26 cellular contexts compared by ENCODE assay signal in genomic region chr7:16785846-16786245, GRCh38. TPM values are rescaled to one million over a fixed set of nuclear protein-coding genes. Genes with fewer than 3 reads are reported as not detected.
"Had no signal": no experiment of that assay in that cellular context is flagged by ENCODE, and none has a peak within 500 bp of the region (broad histone marks: within the 10 kb centered on the region; RNA-seq: fewer than 3 reads in every experiment).

No MANE protein-coding gene starts in this region.

- H3K27me3 ChIP-seq: adrenal gland, SJCRH30 had no signal

- DNase-seq: activated CD4-positive, alpha-beta T cell treated with anti-CD3 and anti-CD28 coated beads for 36 hours; activated CD4-positive, alpha-beta T cell treated with anti-CD3 and anti-CD28 coated beads, Interleukin-2, amount 50 U/mL, for 4 hours; activated CD8-positive, alpha-beta memory T cell treated with anti-CD3 and anti-CD28 coated beads, Interleukin-2, amount 50 U/mL, for 48 hours; activated CD8-positive, alpha-beta T cell treated with anti-CD3 and anti-CD28 coated beads, Interleukin-2, amount 10 ng/mL, durations not matched to agents 7 days and 5 days; activated naive CD4-positive, alpha-beta T cell treated with anti-CD3 and anti-CD28 coated beads, Interleukin-2, amount 50 U/mL, for 16 hours; activated naive CD8-positive, alpha-beta T cell treated with anti-CD3 and anti-CD28 coated beads, Interleukin-2, amount 10 ng/mL, durations not matched to agents 7 days and 5 days; activated T-cell treated with anti-CD3 and anti-CD28 coated beads, Interleukin-2, amount 50 U/mL, for 1 hour; adrenal gland; anterior cingulate cortex; central memory CD4-positive, alpha-beta T cell; Kasumi-1; NCI-H1048; NCI-H1930; NCI-H226; NCI-H526; NCI-H774; NK-92 treated with Interleukin-12 subunit alpha and Interleukin-12 subunit beta, amount 100 ng/mL, for 24 hours; OCI-M1; RPMI8226; SJCRH30; T-cell; T-helper 2 cell; T1000 had no signal

- H3K4me1 Mint-ChIP-seq: activated CD4-positive, alpha-beta T cell treated with anti-CD3 and anti-CD28 coated beads for 36 hours; activated naive CD8-positive, alpha-beta T cell treated with anti-CD3 and anti-CD28 coated beads, Interleukin-2, amount 10 ng/mL, durations not matched to agents 7 days and 5 days; T-cell had no signal

- ATAC-seq: activated CD4-positive, alpha-beta T cell treated with anti-CD3 and anti-CD28 coated beads for 36 hours; activated CD8-positive, alpha-beta T cell treated with anti-CD3 and anti-CD28 coated beads, Interleukin-2, amount 10 ng/mL, durations not matched to agents 7 days and 5 days; K562; Panc1; Right ventricle myocardium inferior; T-cell had no signal

- H3K9me3 Mint-ChIP-seq: activated naive CD8-positive, alpha-beta T cell treated with anti-CD3 and anti-CD28 coated beads, Interleukin-2, amount 10 ng/mL, durations not matched to agents 7 days and 5 days; T-cell had no signal

- H3K36me3 ChIP-seq: adrenal gland, SJCRH30 had no signal

- H3K9me3 ChIP-seq: adrenal gland, SJCRH30 had no signal

- H3K4me3 Mint-ChIP-seq: activated CD4-positive, alpha-beta T cell treated with anti-CD3 and anti-CD28 coated beads for 36 hours; activated CD8-positive, alpha-beta T cell treated with anti-CD3 and anti-CD28 coated beads, Interleukin-2, amount 10 ng/mL, durations not matched to agents 7 days and 5 days; activated naive CD8-positive, alpha-beta T cell treated with anti-CD3 and anti-CD28 coated beads, Interleukin-2, amount 10 ng/mL, durations not matched to agents 7 days and 5 days; T-cell had no signal

- H3K4me1 ChIP-seq: adrenal gland, SJCRH30 had no signal

- H3K27ac ChIP-seq: adrenal gland, SJCRH30 had no signal

- H3K4me3 ChIP-seq: adrenal gland, K562, SJCRH30 had no signal

- H3K27ac Mint-ChIP-seq: activated CD4-positive, alpha-beta T cell treated with anti-CD3 and anti-CD28 coated beads for 36 hours; activated CD8-positive, alpha-beta T cell treated with anti-CD3 and anti-CD28 coated beads, Interleukin-2, amount 10 ng/mL, durations not matched to agents 7 days and 5 days; activated naive CD8-positive, alpha-beta T cell treated with anti-CD3 and anti-CD28 coated beads, Interleukin-2, amount 10 ng/mL, durations not matched to agents 7 days and 5 days; T-cell had no signal

- H3K36me3 Mint-ChIP-seq: activated naive CD8-positive, alpha-beta T cell treated with anti-CD3 and anti-CD28 coated beads, Interleukin-2, amount 10 ng/mL, durations not matched to agents 7 days and 5 days; T-cell had no signal

- H3K27me3 Mint-ChIP-seq: activated CD4-positive, alpha-beta T cell treated with anti-CD3 and anti-CD28 coated beads for 36 hours; T-cell had no signal

RNA-seq across cellular contexts. Expression of gene AGR2, which starts 19.0 kb away (rescaled TPM):
- total RNA-seq: activated CD4-positive, alpha-beta T cell treated with anti-CD3 and anti-CD28 coated beads for 36 hours; activated CD8-positive, alpha-beta T cell treated with anti-CD3 and anti-CD28 coated beads, Interleukin-2, amount 10 ng/mL, durations not matched to agents 7 days and 5 days; activated naive CD8-positive, alpha-beta T cell treated with anti-CD3 and anti-CD28 coated beads, Interleukin-2, amount 10 ng/mL, durations not matched to agents 7 days and 5 days; Right ventricle myocardium inferior; SJCRH30 had no signal
- polyA plus RNA-seq: K562 had no signal
